ENCODE assay signal across 8 cellular contexts in the genomic region with DNA sequence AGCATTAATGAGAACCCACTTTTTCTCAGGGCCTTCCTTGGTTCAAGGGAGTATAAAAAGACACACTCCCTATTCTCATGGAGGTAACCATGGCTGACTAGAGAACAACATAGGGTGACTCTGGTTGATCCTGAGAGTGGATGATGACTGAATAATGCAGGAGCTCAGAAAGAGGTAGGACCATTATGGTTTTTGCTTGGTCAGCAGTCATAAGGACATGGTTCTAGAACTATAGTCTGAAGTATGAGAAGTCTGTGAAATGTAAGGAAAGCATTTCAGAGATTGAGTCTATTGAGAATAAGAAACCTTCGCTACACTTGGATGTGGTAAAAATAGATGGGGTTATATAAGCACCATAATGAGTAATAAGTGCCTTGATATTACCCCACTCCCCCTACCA.
"Had no signal": no experiment of that assay in that cellular context is flagged by ENCODE, and none has a peak within 500 bp of the region (broad histone marks: within the 10 kb centered on the region; RNA-seq: fewer than 3 reads in every experiment).

No MANE protein-coding gene starts in this region.

- H3K27ac ChIP-seq: HL-60 had no signal

- H3K27ac Mint-ChIP-seq: GM23338, H9, IgD-negative memory B cell had no signal

- DNase-seq: H9, HCEC 1CT, KG1 had no signal

- H3K4me2 ChIP-seq: GM23338 had no signal

- H3K4me1 Mint-ChIP-seq: GM23338, H9, IgD-negative memory B cell had no signal

- ATAC-seq: GM23338 had no signal

- H3K4me3 ChIP-seq: GM23338 had no signal

- H3K27me3 Mint-ChIP-seq: IgD-negative memory B cell had no signal

- H3K4me3 Mint-ChIP-seq: GM23338, H9, IgD-negative memory B cell had no signal

- FAIRE-seq: H1, H54 had no signal

- H2AFZ ChIP-seq: GM23338 had no signal
